ENCODE assay signal across 1 cellular context in the genomic region with DNA sequence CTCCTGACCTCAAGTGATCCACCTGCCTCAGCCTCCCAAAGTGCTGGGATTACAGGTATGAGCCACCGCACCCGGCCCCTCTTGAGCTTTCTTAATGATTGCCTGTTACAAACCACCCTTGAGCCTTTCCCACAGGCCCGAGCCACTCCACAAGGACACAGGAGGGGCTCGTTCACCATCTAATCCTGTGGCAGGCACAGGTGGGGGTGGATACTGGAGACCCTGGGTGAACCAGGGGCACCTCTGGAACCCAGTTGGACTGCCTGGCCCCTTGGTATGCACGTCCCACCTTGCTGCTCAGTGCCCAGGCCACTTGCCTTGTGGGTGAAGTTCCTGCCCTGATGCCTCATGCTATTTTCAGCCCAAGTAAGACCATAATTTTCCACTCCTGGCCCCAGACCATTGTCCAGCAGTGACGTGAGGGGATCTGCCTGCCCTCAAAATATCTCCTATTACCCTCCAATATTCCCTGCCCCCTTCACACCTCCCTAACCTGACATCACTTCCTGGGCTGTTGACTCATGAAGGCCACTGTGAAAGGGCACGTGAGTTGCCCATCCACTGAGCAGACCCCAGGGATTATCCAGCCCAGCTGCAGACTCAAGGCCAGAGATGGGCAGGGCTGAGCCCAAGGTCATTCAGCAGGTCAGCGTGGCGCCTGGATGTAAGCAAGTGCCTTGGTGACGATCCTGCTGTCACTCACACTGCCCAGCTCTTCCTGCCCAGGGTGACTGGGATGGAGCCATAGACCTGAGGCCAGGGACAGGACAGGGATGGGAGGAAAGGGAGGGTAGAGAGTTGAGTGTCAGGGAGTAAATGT.
A peak's percentile ranks its signal among the peaks of the same experiment; 100 is the strongest.
TF ChIP-seq lines count a peak whose summit lies in the region.

No MANE protein-coding gene starts in this region.

TF ChIP-seq in HepG2, 621 proteins besides CTCF, POLR2A, EP300 and RAD21 (continued from another document and continues in another):
- no peak for TF ChIP-seq ZNF569 (CRISPR knock-in tag; IDR thresholded peaks at IDR 0.05; ENCODE audit: borderline replicate concordance)
- TF ChIP-seq ZNF205 (CRISPR knock-in tag; IDR thresholded peaks at IDR 0.05) = no peak
- TF ChIP-seq, protein P1, sequence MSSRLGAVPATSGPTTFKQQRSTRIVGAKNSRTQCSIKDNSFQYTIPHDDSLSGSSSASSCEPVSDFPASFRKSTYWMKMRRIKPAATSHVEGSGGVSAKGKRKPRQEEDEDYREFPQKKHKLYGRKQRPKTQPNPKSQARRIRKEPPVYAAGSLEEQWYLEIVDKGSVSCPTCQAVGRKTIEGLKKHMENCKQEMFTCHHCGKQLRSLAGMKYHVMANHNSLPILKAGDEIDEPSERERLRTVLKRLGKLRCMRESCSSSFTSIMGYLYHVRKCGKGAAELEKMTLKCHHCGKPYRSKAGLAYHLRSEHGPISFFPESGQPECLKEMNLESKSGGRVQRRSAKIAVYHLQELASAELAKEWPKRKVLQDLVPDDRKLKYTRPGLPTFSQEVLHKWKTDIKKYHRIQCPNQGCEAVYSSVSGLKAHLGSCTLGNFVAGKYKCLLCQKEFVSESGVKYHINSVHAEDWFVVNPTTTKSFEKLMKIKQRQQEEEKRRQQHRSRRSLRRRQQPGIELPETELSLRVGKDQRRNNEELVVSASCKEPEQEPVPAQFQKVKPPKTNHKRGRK (CRISPR knock-in tag; IDR thresholded peaks at IDR 0.05) = no peak
- TF ChIP-seq ZNF329 (CRISPR knock-in tag; IDR thresholded peaks at IDR 0.05; ENCODE audit: low read depth) = no peak
- no peak for TF ChIP-seq ZNF782 (CRISPR knock-in tag; IDR thresholded peaks at IDR 0.05; ENCODE audit: borderline replicate concordance)
- TF ChIP-seq ZNF607 (CRISPR knock-in tag; IDR thresholded peaks at IDR 0.05; ENCODE audit: borderline replicate concordance) = peak; percentile 96
- peak; percentile 78 for TF ChIP-seq NR2F6 (IDR thresholded peaks at IDR 0.05)
- TF ChIP-seq NR2F6 (CRISPR knock-in tag; IDR thresholded peaks at IDR 0.05) = peak; percentile 85
- TF ChIP-seq ZNF660 (CRISPR knock-in tag; IDR thresholded peaks at IDR 0.05; ENCODE audit: borderline replicate concordance, low read depth) = no peak
- TF ChIP-seq, protein P2, sequence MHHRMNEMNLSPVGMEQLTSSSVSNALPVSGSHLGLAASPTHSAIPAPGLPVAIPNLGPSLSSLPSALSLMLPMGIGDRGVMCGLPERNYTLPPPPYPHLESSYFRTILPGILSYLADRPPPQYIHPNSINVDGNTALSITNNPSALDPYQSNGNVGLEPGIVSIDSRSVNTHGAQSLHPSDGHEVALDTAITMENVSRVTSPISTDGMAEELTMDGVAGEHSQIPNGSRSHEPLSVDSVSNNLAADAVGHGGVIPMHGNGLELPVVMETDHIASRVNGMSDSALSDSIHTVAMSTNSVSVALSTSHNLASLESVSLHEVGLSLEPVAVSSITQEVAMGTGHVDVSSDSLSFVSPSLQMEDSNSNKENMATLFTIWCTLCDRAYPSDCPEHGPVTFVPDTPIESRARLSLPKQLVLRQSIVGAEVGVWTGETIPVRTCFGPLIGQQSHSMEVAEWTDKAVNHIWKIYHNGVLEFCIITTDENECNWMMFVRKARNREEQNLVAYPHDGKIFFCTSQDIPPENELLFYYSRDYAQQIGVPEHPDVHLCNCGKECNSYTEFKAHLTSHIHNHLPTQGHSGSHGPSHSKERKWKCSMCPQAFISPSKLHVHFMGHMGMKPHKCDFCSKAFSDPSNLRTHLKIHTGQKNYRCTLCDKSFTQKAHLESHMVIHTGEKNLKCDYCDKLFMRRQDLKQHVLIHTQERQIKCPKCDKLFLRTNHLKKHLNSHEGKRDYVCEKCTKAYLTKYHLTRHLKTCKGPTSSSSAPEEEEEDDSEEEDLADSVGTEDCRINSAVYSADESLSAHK (CRISPR knock-in tag; IDR thresholded peaks at IDR 0.05; ENCODE audit: borderline replicate concordance) = no peak
- TF ChIP-seq FOSL1 (CRISPR knock-in tag; IDR thresholded peaks at IDR 0.05; ENCODE audit: borderline replicate concordance) = peak; percentile 63; the same call in 1 of the 2 replicates
- no peak for TF ChIP-seq ZNF326 (CRISPR knock-in tag; IDR thresholded peaks at IDR 0.05; ENCODE audit: borderline replicate concordance)
- TF ChIP-seq, protein P3, sequence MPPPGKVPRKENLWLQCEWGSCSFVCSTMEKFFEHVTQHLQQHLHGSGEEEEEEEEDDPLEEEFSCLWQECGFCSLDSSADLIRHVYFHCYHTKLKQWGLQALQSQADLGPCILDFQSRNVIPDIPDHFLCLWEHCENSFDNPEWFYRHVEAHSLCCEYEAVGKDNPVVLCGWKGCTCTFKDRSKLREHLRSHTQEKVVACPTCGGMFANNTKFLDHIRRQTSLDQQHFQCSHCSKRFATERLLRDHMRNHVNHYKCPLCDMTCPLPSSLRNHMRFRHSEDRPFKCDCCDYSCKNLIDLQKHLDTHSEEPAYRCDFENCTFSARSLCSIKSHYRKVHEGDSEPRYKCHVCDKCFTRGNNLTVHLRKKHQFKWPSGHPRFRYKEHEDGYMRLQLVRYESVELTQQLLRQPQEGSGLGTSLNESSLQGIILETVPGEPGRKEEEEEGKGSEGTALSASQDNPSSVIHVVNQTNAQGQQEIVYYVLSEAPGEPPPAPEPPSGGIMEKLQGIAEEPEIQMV (CRISPR knock-in tag; IDR thresholded peaks at IDR 0.05; ENCODE audit: low read depth) = no peak
- TF ChIP-seq, protein P4, sequence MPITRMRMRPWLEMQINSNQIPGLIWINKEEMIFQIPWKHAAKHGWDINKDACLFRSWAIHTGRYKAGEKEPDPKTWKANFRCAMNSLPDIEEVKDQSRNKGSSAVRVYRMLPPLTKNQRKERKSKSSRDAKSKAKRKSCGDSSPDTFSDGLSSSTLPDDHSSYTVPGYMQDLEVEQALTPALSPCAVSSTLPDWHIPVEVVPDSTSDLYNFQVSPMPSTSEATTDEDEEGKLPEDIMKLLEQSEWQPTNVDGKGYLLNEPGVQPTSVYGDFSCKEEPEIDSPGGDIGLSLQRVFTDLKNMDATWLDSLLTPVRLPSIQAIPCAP (CRISPR knock-in tag; IDR thresholded peaks at IDR 0.05; ENCODE audit: low read depth) = no peak
- TF ChIP-seq, protein P5, sequence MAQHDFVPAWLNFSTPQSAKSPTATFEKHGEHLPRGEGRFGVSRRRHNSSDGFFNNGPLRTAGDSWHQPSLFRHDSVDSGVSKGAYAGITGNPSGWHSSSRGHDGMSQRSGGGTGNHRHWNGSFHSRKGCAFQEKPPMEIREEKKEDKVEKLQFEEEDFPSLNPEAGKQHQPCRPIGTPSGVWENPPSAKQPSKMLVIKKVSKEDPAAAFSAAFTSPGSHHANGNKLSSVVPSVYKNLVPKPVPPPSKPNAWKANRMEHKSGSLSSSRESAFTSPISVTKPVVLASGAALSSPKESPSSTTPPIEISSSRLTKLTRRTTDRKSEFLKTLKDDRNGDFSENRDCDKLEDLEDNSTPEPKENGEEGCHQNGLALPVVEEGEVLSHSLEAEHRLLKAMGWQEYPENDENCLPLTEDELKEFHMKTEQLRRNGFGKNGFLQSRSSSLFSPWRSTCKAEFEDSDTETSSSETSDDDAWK (CRISPR knock-in tag; IDR thresholded peaks at IDR 0.05) = no peak
- TF ChIP-seq, protein P6, sequence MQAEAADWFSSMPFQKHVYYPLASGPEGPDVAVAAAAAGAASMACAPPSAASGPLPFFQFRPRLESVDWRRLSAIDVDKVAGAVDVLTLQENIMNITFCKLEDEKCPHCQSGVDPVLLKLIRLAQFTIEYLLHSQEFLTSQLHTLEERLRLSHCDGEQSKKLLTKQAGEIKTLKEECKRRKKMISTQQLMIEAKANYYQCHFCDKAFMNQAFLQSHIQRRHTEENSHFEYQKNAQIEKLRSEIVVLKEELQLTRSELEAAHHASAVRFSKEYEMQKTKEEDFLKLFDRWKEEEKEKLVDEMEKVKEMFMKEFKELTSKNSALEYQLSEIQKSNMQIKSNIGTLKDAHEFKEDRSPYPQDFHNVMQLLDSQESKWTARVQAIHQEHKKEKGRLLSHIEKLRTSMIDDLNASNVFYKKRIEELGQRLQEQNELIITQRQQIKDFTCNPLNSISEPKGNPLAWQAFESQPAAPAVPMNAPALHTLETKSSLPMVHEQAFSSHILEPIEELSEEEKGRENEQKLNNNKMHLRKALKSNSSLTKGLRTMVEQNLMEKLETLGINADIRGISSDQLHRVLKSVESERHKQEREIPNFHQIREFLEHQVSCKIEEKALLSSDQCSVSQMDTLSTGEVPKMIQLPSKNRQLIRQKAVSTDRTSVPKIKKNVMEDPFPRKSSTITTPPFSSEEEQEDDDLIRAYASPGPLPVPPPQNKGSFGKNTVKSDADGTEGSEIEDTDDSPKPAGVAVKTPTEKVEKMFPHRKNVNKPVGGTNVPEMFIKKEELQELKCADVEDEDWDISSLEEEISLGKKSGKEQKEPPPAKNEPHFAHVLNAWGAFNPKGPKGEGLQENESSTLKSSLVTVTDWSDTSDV (CRISPR knock-in tag; IDR thresholded peaks at IDR 0.05) = no peak
- no peak for TF ChIP-seq ZNF17 (CRISPR knock-in tag; IDR thresholded peaks at IDR 0.05)
- TF ChIP-seq BHLHE40 (IDR thresholded peaks at IDR 0.05; ENCODE audit: low read length) = peak; percentile 97
- TF ChIP-seq ZNF850 (CRISPR knock-in tag; conservative IDR thresholded peaks at IDR 0.05) = no peak
- TF ChIP-seq, protein P7, sequence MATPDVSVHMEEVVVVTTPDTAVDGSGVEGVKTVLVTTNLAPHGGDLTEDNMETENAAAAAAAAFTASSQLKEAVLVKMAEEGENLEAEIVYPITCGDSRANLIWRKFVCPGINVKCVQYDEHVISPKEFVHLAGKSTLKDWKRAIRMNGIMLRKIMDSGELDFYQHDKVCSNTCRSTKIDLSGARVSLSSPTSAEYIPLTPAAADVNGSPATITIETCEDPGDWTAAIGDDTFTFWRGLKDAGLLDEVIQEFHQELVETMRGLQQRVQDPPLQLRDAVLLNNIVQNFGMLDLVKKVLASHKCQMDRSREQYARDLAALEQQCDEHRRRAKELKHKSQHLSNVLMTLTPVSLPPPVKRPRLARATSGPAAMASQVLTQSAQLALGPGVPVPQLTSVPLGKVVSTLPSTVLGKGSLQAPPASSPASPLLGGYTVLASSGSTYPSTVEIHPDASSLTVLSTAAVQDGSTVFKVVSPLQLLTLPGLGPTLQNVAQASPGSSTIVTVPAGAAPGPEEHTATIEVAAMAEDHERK (CRISPR knock-in tag; IDR thresholded peaks at IDR 0.05; ENCODE audit: low read depth) = no peak
- TF ChIP-seq, protein P8, sequence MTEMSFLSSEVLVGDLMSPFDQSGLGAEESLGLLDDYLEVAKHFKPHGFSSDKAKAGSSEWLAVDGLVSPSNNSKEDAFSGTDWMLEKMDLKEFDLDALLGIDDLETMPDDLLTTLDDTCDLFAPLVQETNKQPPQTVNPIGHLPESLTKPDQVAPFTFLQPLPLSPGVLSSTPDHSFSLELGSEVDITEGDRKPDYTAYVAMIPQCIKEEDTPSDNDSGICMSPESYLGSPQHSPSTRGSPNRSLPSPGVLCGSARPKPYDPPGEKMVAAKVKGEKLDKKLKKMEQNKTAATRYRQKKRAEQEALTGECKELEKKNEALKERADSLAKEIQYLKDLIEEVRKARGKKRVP (CRISPR knock-in tag; IDR thresholded peaks at IDR 0.05) = 0 out of 4 replicates have a peak, but pooled peaks of 1 of the 2 experiments have one; percentile 34
- TF ChIP-seq NFE2L1 (CRISPR knock-in tag; IDR thresholded peaks at IDR 0.05; ENCODE audit: borderline replicate concordance) = no peak
- no peak for TF ChIP-seq ZNF558 (CRISPR knock-in tag; IDR thresholded peaks at IDR 0.05; ENCODE audit: borderline replicate concordance)
- TF ChIP-seq CC2D1A (CRISPR knock-in tag; IDR thresholded peaks at IDR 0.05) = no peak
- no peak for TF ChIP-seq ZNF33B (CRISPR knock-in tag; IDR thresholded peaks at IDR 0.05)
- no peak for TF ChIP-seq HOXA7 (CRISPR knock-in tag; IDR thresholded peaks at IDR 0.05)
- TF ChIP-seq, protein P9, sequence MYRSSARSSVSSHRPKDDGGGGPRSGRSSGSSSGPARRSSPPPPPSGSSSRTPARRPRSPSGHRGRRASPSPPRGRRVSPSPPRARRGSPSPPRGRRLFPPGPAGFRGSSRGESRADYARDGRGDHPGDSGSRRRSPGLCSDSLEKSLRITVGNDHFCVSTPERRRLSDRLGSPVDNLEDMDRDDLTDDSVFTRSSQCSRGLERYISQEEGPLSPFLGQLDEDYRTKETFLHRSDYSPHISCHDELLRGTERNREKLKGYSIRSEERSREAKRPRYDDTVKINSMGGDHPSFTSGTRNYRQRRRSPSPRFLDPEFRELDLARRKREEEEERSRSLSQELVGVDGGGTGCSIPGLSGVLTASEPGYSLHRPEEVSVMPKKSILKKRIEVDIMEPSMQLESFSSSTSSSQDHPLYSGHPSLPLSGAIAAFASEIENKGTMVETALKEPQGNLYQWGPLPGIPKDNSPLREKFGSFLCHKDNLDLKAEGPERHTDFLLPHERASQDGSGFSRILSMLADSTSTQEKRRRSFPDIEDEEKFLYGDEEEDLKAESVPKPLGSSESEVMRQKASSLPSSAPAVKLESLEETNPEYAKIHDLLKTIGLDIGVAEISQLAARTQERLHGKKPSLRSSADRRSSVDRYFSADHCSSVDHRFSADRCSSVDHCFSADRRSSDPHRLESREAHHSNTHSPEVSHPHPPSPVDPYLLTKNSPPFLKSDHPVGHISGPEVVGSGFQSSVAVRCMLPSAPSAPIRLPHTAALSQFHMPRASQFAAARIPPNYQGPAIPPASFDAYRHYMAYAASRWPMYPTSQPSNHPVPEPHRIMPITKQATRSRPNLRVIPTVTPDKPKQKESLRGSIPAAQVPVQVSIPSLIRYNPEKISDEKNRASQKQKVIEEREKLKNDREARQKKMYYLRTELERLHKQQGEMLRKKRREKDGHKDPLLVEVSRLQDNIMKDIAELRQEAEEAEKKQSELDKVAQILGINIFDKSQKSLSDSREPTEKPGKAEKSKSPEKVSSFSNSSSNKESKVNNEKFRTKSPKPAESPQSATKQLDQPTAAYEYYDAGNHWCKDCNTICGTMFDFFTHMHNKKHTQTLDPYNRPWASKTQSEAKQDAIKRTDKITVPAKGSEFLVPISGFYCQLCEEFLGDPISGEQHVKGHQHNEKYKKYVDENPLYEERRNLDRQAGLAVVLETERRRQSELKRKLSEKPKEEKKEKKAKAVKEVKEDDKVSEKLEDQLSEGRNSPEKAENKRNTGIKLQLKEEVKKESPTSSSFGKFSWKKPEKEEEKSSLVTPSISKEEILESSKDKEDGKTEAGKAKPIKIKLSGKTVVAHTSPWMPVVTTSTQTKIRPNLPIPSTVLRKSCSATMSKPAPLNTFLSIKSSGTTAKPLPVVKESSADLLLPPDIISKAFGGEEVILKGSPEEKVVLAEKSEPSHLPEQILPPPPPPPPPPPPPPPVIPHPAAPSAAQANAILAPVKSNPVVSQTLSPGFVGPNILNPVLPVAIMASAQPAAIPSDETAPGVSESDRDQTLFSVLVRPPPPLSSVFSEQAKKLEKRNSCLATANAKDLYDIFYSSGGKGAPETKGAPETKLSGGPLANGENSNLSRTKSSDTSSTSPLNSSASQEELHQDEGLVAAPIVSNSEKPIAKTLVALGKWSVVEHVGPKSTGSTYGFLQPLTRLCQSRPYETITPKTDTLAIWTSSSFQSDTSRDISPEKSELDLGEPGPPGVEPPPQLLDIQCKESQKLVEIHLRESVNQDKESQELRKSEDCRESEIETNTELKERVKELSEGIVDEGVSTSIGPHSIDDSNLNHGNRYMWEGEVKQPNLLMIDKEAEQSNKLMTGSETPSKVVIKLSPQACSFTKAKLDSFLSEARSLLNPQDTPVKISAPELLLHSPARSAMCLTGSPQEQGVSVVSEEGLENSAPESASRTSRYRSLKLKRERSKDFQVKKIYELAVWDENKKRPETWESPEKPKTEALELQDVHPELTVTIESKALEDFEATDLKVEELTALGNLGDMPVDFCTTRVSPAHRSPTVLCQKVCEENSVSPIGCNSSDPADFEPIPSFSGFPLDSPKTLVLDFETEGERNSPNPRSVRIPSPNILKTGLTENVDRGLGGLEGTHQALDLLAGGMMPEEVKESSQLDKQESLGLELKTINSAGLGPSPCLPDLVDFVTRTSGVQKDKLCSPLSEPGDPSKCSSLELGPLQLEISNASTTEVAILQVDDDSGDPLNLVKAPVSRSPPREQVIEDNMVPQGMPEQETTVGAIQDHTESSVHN (CRISPR knock-in tag; IDR thresholded peaks at IDR 0.05) = peak; percentile 56; the same call in 1 of the 2 replicates
